10 cellular contexts compared by ENCODE assay signal in the genomic region with DNA sequence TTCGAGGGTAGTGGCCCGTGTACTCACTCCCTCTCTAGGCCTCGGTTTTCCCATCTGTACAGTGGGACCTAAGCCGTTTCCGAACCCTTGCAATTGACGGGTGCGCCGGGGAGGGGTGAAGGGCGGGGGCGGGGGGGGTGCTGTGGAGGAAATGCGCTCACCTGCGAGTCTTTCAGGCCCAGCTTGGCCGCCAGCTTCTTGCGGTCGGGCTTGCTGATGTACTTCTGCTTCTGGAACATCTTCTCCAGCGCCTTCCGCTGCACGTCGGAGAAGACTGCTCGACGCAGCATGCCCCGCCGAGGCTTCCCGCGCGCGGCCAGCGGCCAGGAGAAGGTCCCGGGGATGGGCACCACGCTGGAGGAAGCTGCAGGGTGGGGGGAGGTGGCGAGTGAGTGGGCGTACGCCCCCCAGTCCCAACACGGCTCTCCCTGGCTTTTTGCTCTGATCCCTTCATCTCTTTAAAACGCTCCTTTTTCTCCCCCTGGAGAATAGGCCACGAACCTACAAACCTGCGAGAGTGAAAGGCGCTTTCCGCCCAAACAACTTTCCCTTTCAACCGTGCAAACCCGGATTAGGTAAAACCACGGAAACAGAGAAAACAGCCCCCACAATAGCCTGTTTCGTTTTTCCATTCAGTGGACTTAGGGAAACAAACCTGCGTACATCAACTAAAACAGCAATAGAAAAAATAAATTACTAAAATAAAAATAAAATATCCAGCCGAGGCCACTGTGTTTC. TPM values are rescaled to one million over a fixed set of nuclear protein-coding genes. Genes with fewer than 3 reads are reported as not detected.
A peak's percentile ranks its signal among the peaks of the same experiment; 100 is the strongest.
DNase-seq lines count a peak whose midpoint lies in the region; ATAC-seq and TF ChIP-seq lines count a peak whose summit lies in the region.
"Had no signal": no experiment of that assay in that cellular context is flagged by ENCODE, and none has a peak within 500 bp of the region (broad histone marks: within the 10 kb centered on the region; RNA-seq: fewer than 3 reads in every experiment).

No MANE protein-coding gene starts in this region.

- H4K20me1 ChIP-seq in smooth muscle cell (ENCODE audit: low read depth), result no peaks in the 10 kb centered on the region

- no peak overlapping the region for H3K27ac ChIP-seq in smooth muscle cell (ENCODE audit: low read depth)
- no peak overlapping the region for H3K27ac ChIP-seq in gastrocnemius medialis

- H3K4me2 ChIP-seq in smooth muscle cell, result peak overlapping the region; percentile 43

- H3K9me3 Mint-ChIP-seq in endothelial cell (ENCODE audit: unreplicated experiment), result no peaks in the 10 kb centered on the region

- no peaks in the 10 kb centered on the region for H3F3A ChIP-seq in smooth muscle cell (ENCODE audit: low read depth)

- ATAC-seq in GM19463 (IDR thresholded peaks at IDR 0.05; ENCODE audit: unreplicated experiment), result peak; percentile 21
- no peak for ATAC-seq in gastrocnemius medialis
- ATAC-seq in GM18519 (IDR thresholded peaks at IDR 0.05; ENCODE audit: low FRiP score, unreplicated experiment), result no peak

- H3K36me3 ChIP-seq in smooth muscle cell (ENCODE audit: low read depth) (no peaks in the 10 kb centered on the region), gastrocnemius medialis (no peaks in the 10 kb centered on the region)

- H3K9me3 ChIP-seq in smooth muscle cell (replicated peaks; ENCODE audit: low read depth) (no peaks in the 10 kb centered on the region), gastrocnemius medialis (no peaks in the 10 kb centered on the region)

- no peaks in the 10 kb centered on the region for H3K79me2 ChIP-seq in smooth muscle cell (ENCODE audit: low read depth)

- 3% methylated on average over 37 of the region's 45 CpGs for WGBS in smooth muscle cell (ENCODE audit: low lambda C conversion rate)

- in situ Hi-C loops in gastrocnemius medialis (cut with MboI; ENCODE audit: low sequenced_read_pairs in 4 of 4), result no loop called here

- H3K4me1 ChIP-seq in smooth muscle cell (ENCODE audit: low read depth) (peaks cover 51% of the 10 kb centered on the region), gastrocnemius medialis (peaks cover 0 to 3% of the 10 kb centered on the region in 2 donors)

- intact Hi-C loops in gastrocnemius medialis (cut with DNase I; ENCODE audit: low total_unique reads), result no loop called here

- no peak for TF ChIP-seq POLR2A in gastrocnemius medialis (IDR thresholded peaks at IDR 0.05)

- no peak overlapping the region for H3K4me3 Mint-ChIP-seq in endothelial cell (ENCODE audit: unreplicated experiment)

- peaks cover 7% of the 10 kb centered on the region for H3K36me3 Mint-ChIP-seq in endothelial cell (ENCODE audit: low read depth, unreplicated experiment)

- peak; percentile 32 for DNase-seq in T-helper 22 cell (ENCODE audit: low read depth)
- no peak for DNase-seq in endothelial cell (ENCODE audit: low spot score)
- DNase-seq in smooth muscle cell (lab: John Stamatoyannopoulos, UW; ENCODE audit: unreplicated experiment), result no peak
- DNase-seq in NCI-H146 (lab: John Stamatoyannopoulos, UW), result no peak
- no peak for DNase-seq in gastrocnemius medialis
- no peak for DNase-seq in NCI-H146 treated with DMSO at 0.1 percent for 48 hours (lab: John Stamatoyannopoulos, UW; ENCODE audit: unreplicated experiment)
- DNase-seq: activated CD4-positive, CD25-positive, alpha-beta regulatory T cell treated with anti-CD3 and anti-CD28 coated beads, Interleukin-2, amount 50 U/mL, for 72 hours had no signal

- H2AFZ ChIP-seq in smooth muscle cell (ENCODE audit: low read depth), result no peak overlapping the region

- peaks cover 33% of the 10 kb centered on the region for H3K27me3 Mint-ChIP-seq in endothelial cell (ENCODE audit: unreplicated experiment)

- H3K27ac Mint-ChIP-seq in endothelial cell (ENCODE audit: unreplicated experiment), result peak overlapping the region; percentile 24

- peak overlapping the region; percentile 8 for H3K4me3 ChIP-seq in smooth muscle cell
- H3K4me3 ChIP-seq in gastrocnemius medialis, result peak overlapping the region in 1 of 4 donors; percentile 30

- peaks cover 20% of the 10 kb centered on the region for H3K4me1 Mint-ChIP-seq in endothelial cell (ENCODE audit: unreplicated experiment)

- no peak overlapping the region for H3K9ac ChIP-seq in smooth muscle cell (ENCODE audit: low read depth)

- TF ChIP-seq CTCF in endothelial cell (IDR thresholded peaks at IDR 0.05; ENCODE audit: unreplicated experiment) (no peak), smooth muscle cell (IDR thresholded peaks at IDR 0.05; ENCODE audit: borderline replicate concordance, insufficient read depth, poor library complexity, severe bottlenecking) (no peak), gastrocnemius medialis (IDR thresholded peaks at IDR 0.05 in 4 of 5, conservative IDR thresholded peaks at IDR 0.05 in 1 of 5) (no peak)

- H3K27me3 ChIP-seq in smooth muscle cell (ENCODE audit: low read depth) (peaks cover 89% of the 10 kb centered on the region), gastrocnemius medialis (peaks cover 75 to 81% (median 79%) of the 10 kb centered on the region in 3 donors)

RNA-seq across cellular contexts. Expression of a gene that starts 3.2 kb away (rescaled TPM):
- total RNA-seq in endothelial cell (ENCODE audit: unreplicated experiment) (not detected), smooth muscle cell (not detected in 2 replicates), gastrocnemius medialis (not detected)
- not detected in 2 replicates for polyA plus RNA-seq in smooth muscle cell
- total RNA-seq: fibroblast of villous mesenchyme had no signal
